ENCODE assay signal across 15 cellular contexts in the genomic region with DNA sequence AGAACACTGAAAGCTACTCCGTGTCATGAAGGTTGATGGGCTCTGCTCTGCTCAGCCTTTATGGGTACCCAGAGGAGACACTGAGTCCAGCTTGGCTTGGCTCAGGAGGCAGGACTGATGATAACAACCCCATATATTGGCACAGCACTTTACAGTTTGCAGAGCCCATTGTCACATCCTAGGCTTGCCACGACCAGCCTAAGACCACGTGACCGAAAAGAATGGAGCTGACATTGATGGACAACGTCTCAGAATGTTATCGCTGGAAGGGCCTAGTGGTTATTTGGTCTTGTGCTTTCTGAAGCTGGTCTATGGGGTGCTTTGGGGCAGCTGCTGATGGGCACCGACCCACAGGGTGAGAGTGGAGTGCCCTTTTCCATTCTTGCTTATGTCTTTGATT.
"Had no signal": no experiment of that assay in that cellular context is flagged by ENCODE, and none has a peak within 500 bp of the region (broad histone marks: within the 10 kb centered on the region; RNA-seq: fewer than 3 reads in every experiment).

No MANE protein-coding gene starts in this region.

- H3K27ac ChIP-seq: neutrophil, SK-N-MC, WERI-Rb-1 had no signal

- H3K4me3 ChIP-seq: mucosa of descending colon, SK-N-MC had no signal

- H3K27me3 Mint-ChIP-seq: memory B cell had no signal

- DNase-seq: activated naive CD4-positive, alpha-beta T cell treated with anti-CD3 and anti-CD28 coated beads, Interleukin-2, amount 50 U/mL, for 16 hours; effector CD8-positive, alpha-beta T cell; foreskin fibroblast; left ventricle myocardium superior; mucosa of descending colon; natural killer cell; retina; stimulated activated CD4-positive, alpha-beta T cell treated with anti-CD3 and anti-CD28 coated beads, Interleukin-12 subunit alpha, Interleukin-12 subunit beta, amount 100 ng/mL, for 4 hours; stimulated activated CD4-positive, alpha-beta T cell treated with anti-CD3 and anti-CD28 coated beads, Interleukin-2, amount 100 ng/mL, for 24 hours; trophoblast cell; WERI-Rb-1 had no signal

- H3K36me3 ChIP-seq: neutrophil, WERI-Rb-1 had no signal

- H3K27ac Mint-ChIP-seq: brain, memory B cell, natural killer cell had no signal

- H3K9me3 Mint-ChIP-seq: memory B cell, natural killer cell had no signal

- H3K9me3 ChIP-seq: mucosa of descending colon, neutrophil had no signal

- H3K36me3 Mint-ChIP-seq: brain, memory B cell, natural killer cell had no signal

- H3K4me3 Mint-ChIP-seq: brain, memory B cell, natural killer cell had no signal

- H3K27me3 ChIP-seq: neutrophil had no signal

- ATAC-seq: left ventricle myocardium superior, mucosa of descending colon, natural killer cell had no signal
